31 cellular contexts compared by ENCODE assay signal in the genomic region with DNA sequence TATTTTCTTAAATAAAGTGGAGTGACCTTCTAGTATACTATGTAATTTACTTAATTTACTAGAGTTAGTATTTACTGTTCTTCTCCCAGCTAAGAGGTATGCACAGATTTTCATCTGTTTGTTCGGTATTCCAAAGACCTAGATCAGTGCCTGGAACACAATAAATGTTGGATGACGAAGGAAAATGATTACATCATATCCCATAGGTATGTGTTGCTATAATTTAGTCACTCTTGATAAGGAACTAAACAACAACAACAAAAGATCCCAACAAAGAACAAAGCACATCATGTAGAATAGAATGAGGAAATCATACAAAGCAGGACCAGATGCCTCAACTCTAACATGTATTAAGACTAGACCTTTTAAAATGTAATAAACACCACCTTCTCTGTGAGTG.
"Had no signal": no experiment of that assay in that cellular context is flagged by ENCODE, and none has a peak within 500 bp of the region (broad histone marks: within the 10 kb centered on the region; RNA-seq: fewer than 3 reads in every experiment).

No MANE protein-coding gene starts in this region.

- H3K27ac Mint-ChIP-seq: activated CD4-positive, alpha-beta memory T cell treated with anti-CD3 and anti-CD28 coated beads for 36 hours; activated CD4-positive, alpha-beta T cell treated with anti-CD3 and anti-CD28 coated beads, Interleukin-2, amount 10 ng/mL, durations not matched to agents 24 days and 14 days; activated naive CD4-positive, alpha-beta T cell treated with anti-CD3 and anti-CD28 coated beads, Interleukin-2, amount 50 U/mL, for 72 hours; activated T-cell treated with anti-CD3 and anti-CD28 coated beads, Interleukin-2, amount 50 U/mL, for 24 hours; immature natural killer cell; natural killer cell treated with Interleukin-12 subunit alpha and Interleukin-12 subunit beta and Interleukin-15 and Interleukin-18, amount 100 ng/mL, for 72 hours; stimulated activated memory B cell treated with anti-CD40 and anti-IgM and Interleukin-4, amounts not matched to agents 10 μg/mL and 1 μg/mL and 100 μg/mL, for 72 hours; stimulated activated naive CD8-positive, alpha-beta T cell treated with anti-CD3 and anti-CD28 coated beads, Interleukin-15, amount 100 ng/mL, for 72 hours; type B pancreatic cell had no signal

- H3K9me3 ChIP-seq: lower lobe of right lung, neutrophil, sigmoid colon, uterus had no signal

- H3K27me3 Mint-ChIP-seq: stimulated activated naive CD8-positive, alpha-beta T cell treated with anti-CD3 and anti-CD28 coated beads, Interleukin-15, amount 100 ng/mL, for 72 hours; type B pancreatic cell had no signal

- H3K4me1 Mint-ChIP-seq: immature natural killer cell had no signal

- H3K36me3 Mint-ChIP-seq: activated CD4-positive, alpha-beta memory T cell treated with anti-CD3 and anti-CD28 coated beads for 36 hours; activated naive CD4-positive, alpha-beta T cell treated with anti-CD3 and anti-CD28 coated beads, Interleukin-2, amount 50 U/mL, for 72 hours; immature natural killer cell; natural killer cell treated with Interleukin-12 subunit alpha and Interleukin-12 subunit beta and Interleukin-15 and Interleukin-18, amount 100 ng/mL, for 72 hours; stimulated activated memory B cell treated with anti-CD40 and anti-IgM and Interleukin-4, amounts not matched to agents 10 μg/mL and 1 μg/mL and 100 μg/mL, for 72 hours; type B pancreatic cell had no signal

- ATAC-seq: activated naive CD4-positive, alpha-beta T cell treated with anti-CD3 and anti-CD28 coated beads, Interleukin-2, amount 50 U/mL, for 72 hours; lower lobe of right lung; natural killer cell treated with Interleukin-12 subunit alpha and Interleukin-12 subunit beta and Interleukin-15 and Interleukin-18, amount 100 ng/mL, for 72 hours; stimulated activated memory B cell treated with anti-CD40 and anti-IgM and Interleukin-4, amounts not matched to agents 10 μg/mL and 1 μg/mL and 100 μg/mL, for 72 hours; stimulated activated naive CD8-positive, alpha-beta T cell treated with anti-CD3 and anti-CD28 coated beads, Interleukin-15, amount 100 ng/mL, for 72 hours had no signal

- H3K36me3 ChIP-seq: cardiac muscle cell, lower lobe of right lung, neutrophil, sigmoid colon, uterus had no signal

- H3K4me3 ChIP-seq: cardiac muscle cell, coronary artery, dorsolateral prefrontal cortex, lower lobe of right lung, sigmoid colon, uterus had no signal

- FAIRE-seq: kidney, small intestine had no signal

- H3K27ac ChIP-seq: coronary artery, dorsolateral prefrontal cortex, lower lobe of right lung, neutrophil, uterus had no signal

- H3K9me3 Mint-ChIP-seq: activated CD4-positive, alpha-beta memory T cell treated with anti-CD3 and anti-CD28 coated beads for 36 hours; activated CD4-positive, alpha-beta T cell treated with anti-CD3 and anti-CD28 coated beads, Interleukin-2, amount 10 ng/mL, durations not matched to agents 24 days and 14 days; activated naive CD4-positive, alpha-beta T cell treated with anti-CD3 and anti-CD28 coated beads, Interleukin-2, amount 50 U/mL, for 72 hours; activated T-cell treated with anti-CD3 and anti-CD28 coated beads, Interleukin-2, amount 50 U/mL, for 24 hours; immature natural killer cell; natural killer cell treated with Interleukin-12 subunit alpha and Interleukin-12 subunit beta and Interleukin-15 and Interleukin-18, amount 100 ng/mL, for 72 hours; stimulated activated memory B cell treated with anti-CD40 and anti-IgM and Interleukin-4, amounts not matched to agents 10 μg/mL and 1 μg/mL and 100 μg/mL, for 72 hours; type B pancreatic cell had no signal

- H3K4me3 Mint-ChIP-seq: activated CD4-positive, alpha-beta memory T cell treated with anti-CD3 and anti-CD28 coated beads for 36 hours; activated CD4-positive, alpha-beta T cell treated with anti-CD3 and anti-CD28 coated beads, Interleukin-2, amount 10 ng/mL, durations not matched to agents 24 days and 14 days; activated T-cell treated with anti-CD3 and anti-CD28 coated beads, Interleukin-2, amount 50 U/mL, for 24 hours; immature natural killer cell; natural killer cell treated with Interleukin-12 subunit alpha and Interleukin-12 subunit beta and Interleukin-15 and Interleukin-18, amount 100 ng/mL, for 72 hours; stimulated activated memory B cell treated with anti-CD40 and anti-IgM and Interleukin-4, amounts not matched to agents 10 μg/mL and 1 μg/mL and 100 μg/mL, for 72 hours; stimulated activated naive CD8-positive, alpha-beta T cell treated with anti-CD3 and anti-CD28 coated beads, Interleukin-15, amount 100 ng/mL, for 72 hours; type B pancreatic cell had no signal

- DNase-seq: activated CD4-positive, alpha-beta memory T cell treated with anti-CD3 and anti-CD28 coated beads for 36 hours; activated CD4-positive, alpha-beta T cell treated with anti-CD3 and anti-CD28 coated beads, Interleukin-2, amount 10 ng/mL, durations not matched to agents 24 days and 14 days; activated CD4-positive, CD25-positive, alpha-beta regulatory T cell treated with anti-CD3 and anti-CD28 coated beads, Interleukin-2, amount 50 U/mL, for 72 hours; activated CD8-positive, alpha-beta memory T cell treated with anti-CD3 and anti-CD28 coated beads, Interleukin-2, amount 50 U/mL, for 48 hours; activated T-cell treated with anti-CD3 and anti-CD28 coated beads, Interleukin-2, amount 50 U/mL, for 24 hours; anterior cingulate cortex; cerebellar nuclear complex; dorsolateral prefrontal cortex; effector memory CD4-positive, alpha-beta T cell; foreskin fibroblast; head of caudate nucleus; hippocampal formation; immature natural killer cell; kidney; left colon; lower lobe of right lung; mesenchymal stem cell; sigmoid colon; small intestine; stimulated activated CD4-positive, alpha-beta T cell treated with anti-CD3 and anti-CD28 coated beads, Interleukin-4, amount 100 ng/mL, for 24 hours; stimulated activated naive CD8-positive, alpha-beta T cell treated with anti-CD3 and anti-CD28 coated beads, Interleukin-15, amount 100 ng/mL, for 72 hours; substantia nigra; T-helper 2 cell; uterus had no signal
